ENCODE assay signal across 23 cellular contexts in genomic region chr3:24272408-24272807, GRCh38.
"Had no signal": no experiment of that assay in that cellular context is flagged by ENCODE, and none has a peak within 500 bp of the region (broad histone marks: within the 10 kb centered on the region; RNA-seq: fewer than 3 reads in every experiment).

No MANE protein-coding gene starts in this region.

- H3K4me3 ChIP-seq: colonic mucosa, dorsolateral prefrontal cortex, heart right ventricle, left lung, tibial artery had no signal

- ATAC-seq: effector memory CD8-positive, alpha-beta T cell; heart right ventricle; left lung; natural killer cell; T-helper 17 cell had no signal

- H3K4me1 Mint-ChIP-seq: activated naive CD4-positive, alpha-beta T cell treated with anti-CD3 and anti-CD28 coated beads, Interleukin-2, amount 50 U/mL, for 24 hours; natural killer cell; T-helper 17 cell had no signal

- H3K27ac Mint-ChIP-seq: activated naive CD4-positive, alpha-beta T cell treated with anti-CD3 and anti-CD28 coated beads, Interleukin-2, amount 50 U/mL, for 24 hours; effector memory CD8-positive, alpha-beta T cell; natural killer cell; stimulated activated naive CD8-positive, alpha-beta T cell treated with anti-CD3 and anti-CD28 coated beads, Interleukin-15, Interleukin-2, amounts not matched to agents 100 ng/mL and 50 ng/mL, for 24 hours; T-helper 17 cell had no signal

- H3K27ac ChIP-seq: colonic mucosa, dorsolateral prefrontal cortex, heart right ventricle, left lung, VCaP had no signal

- H3K36me3 Mint-ChIP-seq: activated naive CD4-positive, alpha-beta T cell treated with anti-CD3 and anti-CD28 coated beads, Interleukin-2, amount 50 U/mL, for 24 hours; natural killer cell had no signal

- DNase-seq: activated CD4-positive, alpha-beta T cell treated with anti-CD3 and anti-CD28 coated beads, Interleukin-2, amount 50 U/mL, for 1 hour; activated CD4-positive, CD25-positive, alpha-beta regulatory T cell treated with anti-CD3 and anti-CD28 coated beads, Interleukin-2, amount 50 U/mL, for 72 hours; activated gamma-delta T cell treated with Interleukin-2 at 50 U/mL for 16 hours; activated T-cell treated with anti-CD3 and anti-CD28 coated beads, Interleukin-2, amount 50 U/mL, for 1 hour; aorta; colonic mucosa; dorsolateral prefrontal cortex; effector memory CD8-positive, alpha-beta T cell; heart right ventricle; kidney; left lung; midbrain; natural killer cell; stimulated activated CD4-positive, alpha-beta T cell treated with anti-CD3 and anti-CD28 coated beads, Interleukin-12 subunit alpha, Interleukin-12 subunit beta, amount 100 ng/mL, for 4 hours; stimulated activated CD4-positive, alpha-beta T cell treated with anti-CD3 and anti-CD28 coated beads, Interleukin-4, amount 100 ng/mL, for 4 hours; substantia nigra; SW 1271; T-helper 17 cell; tibial artery had no signal

- H3K4me3 Mint-ChIP-seq: activated naive CD4-positive, alpha-beta T cell treated with anti-CD3 and anti-CD28 coated beads, Interleukin-2, amount 50 U/mL, for 24 hours; effector memory CD8-positive, alpha-beta T cell; natural killer cell; stimulated activated naive CD8-positive, alpha-beta T cell treated with anti-CD3 and anti-CD28 coated beads, Interleukin-15, Interleukin-2, amounts not matched to agents 100 ng/mL and 50 ng/mL, for 24 hours; T-helper 17 cell had no signal

- H3K9me3 Mint-ChIP-seq: activated naive CD4-positive, alpha-beta T cell treated with anti-CD3 and anti-CD28 coated beads, Interleukin-2, amount 50 U/mL, for 24 hours; effector memory CD8-positive, alpha-beta T cell; stimulated activated naive CD8-positive, alpha-beta T cell treated with anti-CD3 and anti-CD28 coated beads, Interleukin-15, Interleukin-2, amounts not matched to agents 100 ng/mL and 50 ng/mL, for 24 hours had no signal

- H3K9me3 ChIP-seq: colonic mucosa, heart right ventricle, left lung, tibial artery had no signal

- FAIRE-seq: endothelial cell of umbilical vein, kidney had no signal

- H3K27me3 ChIP-seq: colonic mucosa, dorsolateral prefrontal cortex, heart right ventricle, left lung, tibial artery had no signal

- H3K4me1 ChIP-seq: colonic mucosa, left lung had no signal

- H3K36me3 ChIP-seq: colonic mucosa, heart right ventricle, left lung, tibial artery had no signal
